ENCODE assay signal across 8 cellular contexts in genomic region chr19:38230506-38231133, GRCh38. TPM values are rescaled to one million over a fixed set of nuclear protein-coding genes. Genes with fewer than 3 reads are reported as not detected.
"Had no signal": no experiment of that assay in that cellular context is flagged by ENCODE, and none has a peak within 500 bp of the region (broad histone marks: within the 10 kb centered on the region; RNA-seq: fewer than 3 reads in every experiment).

No MANE protein-coding gene starts in this region.

RNA-seq across cellular contexts. Expression of gene DPF1, which starts 6.6 kb away (rescaled TPM):
- total RNA-seq: Peyer's patch, Right ventricle myocardium superior had no signal

RNA-seq across cellular contexts. Expression of gene PPP1R14A, which starts 25.6 kb away (rescaled TPM):
- total RNA-seq: LHCN-M2, MCF 10A, NCI-H460, OCI-LY7, PC-9, SJSA1 had no signal

RNA-seq across cellular contexts. Expression of gene SPINT2, which starts 33.8 kb away (rescaled TPM):
- total RNA-seq: SJSA1 had no signal
